In genomic region chr19:49339364-49340068, GRCh38 we compare ENCODE assay signal across 8 cellular contexts. TPM values are rescaled to one million over a fixed set of nuclear protein-coding genes. Genes with fewer than 3 reads are reported as not detected.
A peak's percentile ranks its signal among the peaks of the same experiment; 100 is the strongest.
DNase-seq lines count a peak whose midpoint lies in the region; ATAC-seq and TF ChIP-seq lines count a peak whose summit lies in the region.

No MANE protein-coding gene starts in this region.

- DNase-seq in RWPE2 (ENCODE audit: low spot score) (peak; percentile 90), foreskin fibroblast (peak; percentile 87 to 94), natural killer cell (no peak), Kasumi-1 (lab: John Stamatoyannopoulos, UW) (no peak)
- no peak for DNase-seq in activated naive CD4-positive, alpha-beta T cell treated with anti-CD3 and anti-CD28 coated beads, Interleukin-2, amount 50 U/mL, for 16 hours
- no peak for DNase-seq in activated CD4-positive, CD25-positive, alpha-beta regulatory T cell (lab: John Stamatoyannopoulos, UW)

- ATAC-seq in RWPE2 (ENCODE audit: low read depth), result peak; percentile 93
- ATAC-seq in natural killer cell, result no peak
- ATAC-seq in GM19397 (IDR thresholded peaks at IDR 0.05; ENCODE audit: unreplicated experiment), result no peak

- no peaks in the 10 kb centered on the region for H3K4me1 ChIP-seq in RWPE2 (ENCODE audit: insufficient read depth, poor library complexity, severe bottlenecking)

- H3K27me3 ChIP-seq in RWPE2 (ENCODE audit: insufficient read depth, poor library complexity, severe bottlenecking), result no peaks in the 10 kb centered on the region

- peak overlapping the region; percentile 12 for H3K27ac ChIP-seq in RWPE2 (ENCODE audit: poor library complexity, severe bottlenecking)

- intact Hi-C loops in natural killer cell (cut with micrococcal nuclease), result loop anchor here (5.0 kb wide), 1 partner anchor 37 kb away; no protein-coding TSS in a partner anchor

- TF ChIP-seq CTCF in RWPE2 (IDR thresholded peaks at IDR 0.05; ENCODE audit: poor library complexity, severe bottlenecking) (no peak), foreskin fibroblast (IDR thresholded peaks at IDR 0.05; ENCODE audit: low read depth, low read length) (no peak), natural killer cell (IDR thresholded peaks at IDR 0.05) (no peak)

- peaks cover 56 to 71% of the 10 kb centered on the region in 2 donors for H3K4me1 Mint-ChIP-seq in natural killer cell

- no peaks in the 10 kb centered on the region for H3K36me3 ChIP-seq in RWPE2 (ENCODE audit: low read depth)

- H3K4me3 ChIP-seq in RWPE2 (ENCODE audit: severe bottlenecking), result peak overlapping the region; percentile 21
- H3K4me3 ChIP-seq in foreskin fibroblast (ENCODE audit: low read depth in 1 of 2, low read length in 2 of 2), result peak overlapping the region; percentile 15 to 33

- H3K9me3 ChIP-seq in RWPE2 (ENCODE audit: severe bottlenecking), result no peaks in the 10 kb centered on the region

- TF ChIP-seq POLR2A in GM19099 (IDR thresholded peaks at IDR 0.05; ENCODE audit: extremely low read depth, insufficient read length, low read depth), result peak; percentile 40

- no peaks in the 10 kb centered on the region for H3K36me3 Mint-ChIP-seq in natural killer cell

- H3K9me3 Mint-ChIP-seq in natural killer cell, result no peaks in the 10 kb centered on the region

- H3K27ac Mint-ChIP-seq in natural killer cell, result peak overlapping the region; percentile 87 to 94

- H3K4me3 Mint-ChIP-seq in natural killer cell, result no peak overlapping the region

- H3K27me3 Mint-ChIP-seq in natural killer cell (ENCODE audit: low read depth in 2 of 2), result no peaks in the 10 kb centered on the region

RNA-seq across cellular contexts. Expression of gene CD37, which starts 4.3 kb away (rescaled TPM):
- total RNA-seq in natural killer cell, result 100 to 1,000 TPM; 322 to 392 (median 359) TPM

RNA-seq across cellular contexts. Expression of gene SLC6A16, which starts 14.5 kb away (rescaled TPM):
- total RNA-seq in natural killer cell, result 10 to 100 TPM in 2 of 3 donors, 1 to 10 TPM in 1; 7.2 to 11.5 (median 10.8) TPM

RNA-seq across cellular contexts. Expression of gene TEAD2, which starts 22.7 kb away (rescaled TPM):
- not detected for total RNA-seq in natural killer cell

RNA-seq across cellular contexts. Expression of gene DKKL1, which starts 24.2 kb away (rescaled TPM):
- not detected for total RNA-seq in natural killer cell

RNA-seq across cellular contexts. Expression of gene KASH5, which starts 48.5 kb away (rescaled TPM):
- under 1 TPM in 2 of 3 donors, not detected in 1; 0.73 to 0.80 TPM for total RNA-seq in natural killer cell

Comparison
In these comparisons a context has a peak if more than half of its experiments do, and no peak if none do; other contexts are left out.
1. DNase-seq: peak in RWPE2 (single experiment) and foreskin fibroblast (2 of 2); none in natural killer cell (single experiment), activated naive CD4-positive, alpha-beta T cell treated with anti-CD3 and anti-CD28 coated beads, Interleukin-2, amount 50 U/mL, for 16 hours (single experiment), activated CD4-positive, CD25-positive, alpha-beta regulatory T cell (0 of 4) and Kasumi-1 (0 of 2).